1 cellular context compared by ENCODE assay signal in the genomic region with DNA sequence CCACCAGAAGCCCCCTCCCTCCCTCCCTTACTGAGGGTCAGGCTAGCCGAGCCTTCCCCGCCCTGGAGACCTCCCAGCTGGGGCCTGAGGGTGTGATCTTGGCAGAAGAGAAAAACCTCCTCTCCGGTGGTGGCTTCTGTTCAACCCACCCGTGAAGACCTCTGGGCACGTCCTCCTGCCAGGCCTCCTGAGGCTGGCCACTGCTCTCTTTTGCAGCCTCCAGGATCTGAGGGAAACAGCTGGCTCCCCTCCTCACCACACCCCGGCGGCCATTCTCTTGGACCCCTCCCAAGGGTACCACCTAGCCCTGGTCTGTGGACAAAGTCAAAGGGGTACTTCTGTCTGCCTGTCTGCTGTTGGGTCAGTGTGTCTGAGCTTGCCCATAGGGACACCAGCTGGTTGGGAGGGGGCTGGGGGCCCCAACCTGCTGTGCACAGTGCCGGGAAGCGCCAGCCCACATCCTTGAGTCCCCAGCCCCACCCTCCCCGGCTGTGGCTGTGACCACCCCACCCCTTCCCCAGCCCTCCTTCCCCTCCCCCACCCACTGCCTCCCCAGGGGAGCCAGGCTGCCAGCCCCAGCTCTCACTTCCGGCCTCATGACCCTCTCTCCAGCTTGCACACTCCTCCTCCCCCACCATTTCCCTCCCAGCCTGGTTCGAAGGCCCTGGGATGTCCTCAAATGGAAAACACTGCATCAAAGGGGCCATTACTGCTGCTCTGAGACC.
TF ChIP-seq lines count a peak whose summit lies in the region.

No MANE protein-coding gene starts in this region.

TF ChIP-seq in H1, 55 proteins besides CTCF, POLR2A, EP300 and RAD21:
- TF ChIP-seq, protein P1, sequence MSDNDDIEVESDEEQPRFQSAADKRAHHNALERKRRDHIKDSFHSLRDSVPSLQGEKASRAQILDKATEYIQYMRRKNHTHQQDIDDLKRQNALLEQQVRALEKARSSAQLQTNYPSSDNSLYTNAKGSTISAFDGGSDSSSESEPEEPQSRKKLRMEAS (IDR thresholded peaks at IDR 0.05), result no peak
- TF ChIP-seq BACH1 (IDR thresholded peaks at IDR 0.05; ENCODE audit: low read length) (no peak), SP2 (IDR thresholded peaks at IDR 0.05; ENCODE audit: low read length) (no peak), CTBP2 (IDR thresholded peaks at IDR 0.05; ENCODE audit: borderline replicate concordance, insufficient read depth, insufficient read length, low read length) (peak; percentile 7)
- TF ChIP-seq, protein P2, sequence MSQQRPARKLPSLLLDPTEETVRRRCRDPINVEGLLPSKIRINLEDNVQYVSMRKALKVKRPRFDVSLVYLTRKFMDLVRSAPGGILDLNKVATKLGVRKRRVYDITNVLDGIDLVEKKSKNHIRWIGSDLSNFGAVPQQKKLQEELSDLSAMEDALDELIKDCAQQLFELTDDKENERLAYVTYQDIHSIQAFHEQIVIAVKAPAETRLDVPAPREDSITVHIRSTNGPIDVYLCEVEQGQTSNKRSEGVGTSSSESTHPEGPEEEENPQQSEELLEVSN (IDR thresholded peaks at IDR 0.05), result no peak
- TF ChIP-seq, protein P3, sequence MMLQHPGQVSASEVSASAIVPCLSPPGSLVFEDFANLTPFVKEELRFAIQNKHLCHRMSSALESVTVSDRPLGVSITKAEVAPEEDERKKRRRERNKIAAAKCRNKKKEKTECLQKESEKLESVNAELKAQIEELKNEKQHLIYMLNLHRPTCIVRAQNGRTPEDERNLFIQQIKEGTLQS (IDR thresholded peaks at IDR 0.05; ENCODE audit: insufficient read depth, low read depth, low read length), result no peak
